Comparison of ENCODE assay signal across 1 cellular context in genomic region chr4:105128208-105128607, GRCh38.
TF ChIP-seq lines count a peak whose summit lies in the region.

No MANE protein-coding gene starts in this region.

TF ChIP-seq in K562, 482 proteins besides CTCF, POLR2A, EP300 and RAD21 (continued from another document):
- no peak for TF ChIP-seq BHLHE40 (IDR thresholded peaks at IDR 0.05; ENCODE audit: low read length)
- no peak for TF ChIP-seq ZNF609 (CRISPR knock-in tag; IDR thresholded peaks at IDR 0.05; ENCODE audit: borderline replicate concordance)
- no peak for TF ChIP-seq AFF4 (CRISPR knock-in tag; IDR thresholded peaks at IDR 0.05)
- TF ChIP-seq ZNF398 (CRISPR knock-in tag; IDR thresholded peaks at IDR 0.05) = no peak
- no peak for TF ChIP-seq TAF1 (IDR thresholded peaks at IDR 0.05; ENCODE audit: control insufficient read depth, extremely low read depth, insufficient read depth, low read length, severe bottlenecking)
- no peak for TF ChIP-seq MCM7 (IDR thresholded peaks at IDR 0.05)
